Comparison of ENCODE assay signal across 1 cellular context in genomic region chr6:13711726-13712484, GRCh38.
TF ChIP-seq lines count a peak whose summit lies in the region.

RANBP9 (minus strand) TSS chr6:13711835; CDS start chr6:13711505, 330 bp downstream.

TF ChIP-seq in HEK293, 187 proteins besides CTCF, POLR2A, EP300 and RAD21 (continued from another document and continues in another):
- TF ChIP-seq, protein P1, sequence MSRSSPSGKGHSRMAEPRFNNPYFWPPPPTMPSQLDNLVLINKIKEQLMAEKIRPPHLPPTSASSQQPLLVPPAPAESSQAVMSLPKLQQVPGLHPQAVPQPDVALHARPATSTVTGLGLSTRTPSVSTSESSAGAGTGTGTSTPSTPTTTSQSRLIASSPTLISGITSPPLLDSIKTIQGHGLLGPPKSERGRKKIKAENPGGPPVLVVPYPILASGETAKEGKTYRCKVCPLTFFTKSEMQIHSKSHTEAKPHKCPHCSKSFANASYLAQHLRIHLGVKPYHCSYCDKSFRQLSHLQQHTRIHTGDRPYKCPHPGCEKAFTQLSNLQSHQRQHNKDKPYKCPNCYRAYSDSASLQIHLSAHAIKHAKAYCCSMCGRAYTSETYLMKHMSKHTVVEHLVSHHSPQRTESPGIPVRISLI (tag by site-specific recombination; IDR thresholded peaks at IDR 0.05) = 0 out of 2 replicates have a peak, but pooled peaks have one; percentile 41
- no peak for TF ChIP-seq ZNF701 (tag by site-specific recombination; IDR thresholded peaks at IDR 0.05)
- TF ChIP-seq SP2 (tag by site-specific recombination; IDR thresholded peaks at IDR 0.05) = peak; percentile 67
- no peak for TF ChIP-seq RBAK (tag by site-specific recombination; IDR thresholded peaks at IDR 0.05)
- peak; percentile 46 for TF ChIP-seq MZF1 (tag by site-specific recombination; IDR thresholded peaks at IDR 0.05; ENCODE audit: borderline replicate concordance)
- TF ChIP-seq ZFP3 (tag by site-specific recombination; IDR thresholded peaks at IDR 0.05; ENCODE audit: low read depth) = no peak
- TF ChIP-seq ZNF660 (tag by site-specific recombination; IDR thresholded peaks at IDR 0.05) = peak; percentile 92
- peak; percentile 93 for TF ChIP-seq ZIC2 (tag by site-specific recombination; IDR thresholded peaks at IDR 0.05)
- TF ChIP-seq ZNF670 (tag by site-specific recombination; IDR thresholded peaks at IDR 0.05; ENCODE audit: low read depth) = no peak
- no peak for TF ChIP-seq ZNF37A (tag by site-specific recombination; IDR thresholded peaks at IDR 0.05)
- TF ChIP-seq KLF1 (tag by site-specific recombination; IDR thresholded peaks at IDR 0.05) = peak; percentile 29; the same call in 1 of the 2 replicates
- no peak for TF ChIP-seq ZNF654 (tag by site-specific recombination; IDR thresholded peaks at IDR 0.05; ENCODE audit: low read depth)
- TF ChIP-seq ZNF623 (tag by site-specific recombination; IDR thresholded peaks at IDR 0.05) = no peak
- TF ChIP-seq ZNF239 (tag by site-specific recombination; IDR thresholded peaks at IDR 0.05) = no peak
- no peak for TF ChIP-seq ZNF248 (tag by site-specific recombination; IDR thresholded peaks at IDR 0.05)
- TF ChIP-seq ZXDB (tag by site-specific recombination; IDR thresholded peaks at IDR 0.05) = peak; percentile 78
- TF ChIP-seq ZNF311 (tag by site-specific recombination; IDR thresholded peaks at IDR 0.05; ENCODE audit: borderline replicate concordance) = no peak
- TF ChIP-seq ZNF223 (tag by site-specific recombination; IDR thresholded peaks at IDR 0.05) = no peak
- TF ChIP-seq SALL2 (tag by site-specific recombination; IDR thresholded peaks at IDR 0.05; ENCODE audit: borderline replicate concordance) = no peak
- TF ChIP-seq ZNF76 (tag by site-specific recombination; IDR thresholded peaks at IDR 0.05; ENCODE audit: borderline replicate concordance, low read depth) = peak; percentile 66; the same call in 1 of the 2 replicates
- no peak for TF ChIP-seq ZNF558 (tag by site-specific recombination; IDR thresholded peaks at IDR 0.05)
- TF ChIP-seq ZNF302 (tag by site-specific recombination; IDR thresholded peaks at IDR 0.05; ENCODE audit: low read depth) = no peak
- peak; percentile 83 for TF ChIP-seq ZNF324 (tag by site-specific recombination; IDR thresholded peaks at IDR 0.05)
- TF ChIP-seq, protein P2, sequence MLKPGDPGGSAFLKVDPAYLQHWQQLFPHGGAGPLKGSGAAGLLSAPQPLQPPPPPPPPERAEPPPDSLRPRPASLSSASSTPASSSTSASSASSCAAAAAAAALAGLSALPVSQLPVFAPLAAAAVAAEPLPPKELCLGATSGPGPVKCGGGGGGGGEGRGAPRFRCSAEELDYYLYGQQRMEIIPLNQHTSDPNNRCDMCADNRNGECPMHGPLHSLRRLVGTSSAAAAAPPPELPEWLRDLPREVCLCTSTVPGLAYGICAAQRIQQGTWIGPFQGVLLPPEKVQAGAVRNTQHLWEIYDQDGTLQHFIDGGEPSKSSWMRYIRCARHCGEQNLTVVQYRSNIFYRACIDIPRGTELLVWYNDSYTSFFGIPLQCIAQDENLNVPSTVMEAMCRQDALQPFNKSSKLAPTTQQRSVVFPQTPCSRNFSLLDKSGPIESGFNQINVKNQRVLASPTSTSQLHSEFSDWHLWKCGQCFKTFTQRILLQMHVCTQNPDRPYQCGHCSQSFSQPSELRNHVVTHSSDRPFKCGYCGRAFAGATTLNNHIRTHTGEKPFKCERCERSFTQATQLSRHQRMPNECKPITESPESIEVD (tag by site-specific recombination; IDR thresholded peaks at IDR 0.05) = no peak
- TF ChIP-seq ZNF777 (tag by site-specific recombination; IDR thresholded peaks at IDR 0.05; ENCODE audit: borderline replicate concordance) = peak; percentile 98
- no peak for TF ChIP-seq ZNF621 (tag by site-specific recombination; IDR thresholded peaks at IDR 0.05)
- no peak for TF ChIP-seq ZNF433 (tag by site-specific recombination; IDR thresholded peaks at IDR 0.05; ENCODE audit: low read depth)
- TF ChIP-seq, protein P3, sequence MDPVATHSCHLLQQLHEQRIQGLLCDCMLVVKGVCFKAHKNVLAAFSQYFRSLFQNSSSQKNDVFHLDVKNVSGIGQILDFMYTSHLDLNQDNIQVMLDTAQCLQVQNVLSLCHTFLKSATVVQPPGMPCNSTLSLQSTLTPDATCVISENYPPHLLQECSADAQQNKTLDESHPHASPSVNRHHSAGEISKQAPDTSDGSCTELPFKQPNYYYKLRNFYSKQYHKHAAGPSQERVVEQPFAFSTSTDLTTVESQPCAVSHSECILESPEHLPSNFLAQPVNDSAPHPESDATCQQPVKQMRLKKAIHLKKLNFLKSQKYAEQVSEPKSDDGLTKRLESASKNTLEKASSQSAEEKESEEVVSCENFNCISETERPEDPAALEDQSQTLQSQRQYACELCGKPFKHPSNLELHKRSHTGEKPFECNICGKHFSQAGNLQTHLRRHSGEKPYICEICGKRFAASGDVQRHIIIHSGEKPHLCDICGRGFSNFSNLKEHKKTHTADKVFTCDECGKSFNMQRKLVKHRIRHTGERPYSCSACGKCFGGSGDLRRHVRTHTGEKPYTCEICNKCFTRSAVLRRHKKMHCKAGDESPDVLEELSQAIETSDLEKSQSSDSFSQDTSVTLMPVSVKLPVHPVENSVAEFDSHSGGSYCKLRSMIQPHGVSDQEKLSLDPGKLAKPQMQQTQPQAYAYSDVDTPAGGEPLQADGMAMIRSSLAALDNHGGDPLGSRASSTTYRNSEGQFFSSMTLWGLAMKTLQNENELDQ (tag by site-specific recombination; IDR thresholded peaks at IDR 0.05; ENCODE audit: low read depth) = no peak
- no peak for TF ChIP-seq ZNF426 (tag by site-specific recombination; IDR thresholded peaks at IDR 0.05)
- TF ChIP-seq, protein P4, sequence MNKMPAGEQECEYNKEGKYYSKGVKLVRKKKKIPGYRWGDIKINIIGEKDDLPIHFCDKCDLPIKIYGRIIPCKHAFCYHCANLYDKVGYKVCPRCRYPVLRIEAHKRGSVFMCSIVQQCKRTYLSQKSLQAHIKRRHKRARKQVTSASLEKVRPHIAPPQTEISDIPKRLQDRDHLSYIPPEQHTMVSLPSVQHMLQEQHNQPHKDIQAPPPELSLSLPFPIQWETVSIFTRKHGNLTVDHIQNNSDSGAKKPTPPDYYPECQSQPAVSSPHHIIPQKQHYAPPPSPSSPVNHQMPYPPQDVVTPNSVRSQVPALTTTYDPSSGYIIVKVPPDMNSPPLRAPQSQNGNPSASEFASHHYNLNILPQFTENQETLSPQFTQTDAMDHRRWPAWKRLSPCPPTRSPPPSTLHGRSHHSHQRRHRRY (tag by site-specific recombination; IDR thresholded peaks at IDR 0.05) = no peak
- TF ChIP-seq, protein P5, sequence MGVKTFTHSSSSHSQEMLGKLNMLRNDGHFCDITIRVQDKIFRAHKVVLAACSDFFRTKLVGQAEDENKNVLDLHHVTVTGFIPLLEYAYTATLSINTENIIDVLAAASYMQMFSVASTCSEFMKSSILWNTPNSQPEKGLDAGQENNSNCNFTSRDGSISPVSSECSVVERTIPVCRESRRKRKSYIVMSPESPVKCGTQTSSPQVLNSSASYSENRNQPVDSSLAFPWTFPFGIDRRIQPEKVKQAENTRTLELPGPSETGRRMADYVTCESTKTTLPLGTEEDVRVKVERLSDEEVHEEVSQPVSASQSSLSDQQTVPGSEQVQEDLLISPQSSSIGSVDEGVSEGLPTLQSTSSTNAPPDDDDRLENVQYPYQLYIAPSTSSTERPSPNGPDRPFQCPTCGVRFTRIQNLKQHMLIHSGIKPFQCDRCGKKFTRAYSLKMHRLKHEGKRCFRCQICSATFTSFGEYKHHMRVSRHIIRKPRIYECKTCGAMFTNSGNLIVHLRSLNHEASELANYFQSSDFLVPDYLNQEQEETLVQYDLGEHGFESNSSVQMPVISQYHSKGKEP (tag by site-specific recombination; IDR thresholded peaks at IDR 0.05) = no peak
- TF ChIP-seq TCF7L2 (IDR thresholded peaks at IDR 0.05; ENCODE audit: borderline replicate concordance, low read depth, low read length) = no peak
- TF ChIP-seq ZNF121 (tag by site-specific recombination; IDR thresholded peaks at IDR 0.05) = 0 out of 2 replicates have a peak, but pooled peaks have one; percentile 20
- TF ChIP-seq, protein P6, sequence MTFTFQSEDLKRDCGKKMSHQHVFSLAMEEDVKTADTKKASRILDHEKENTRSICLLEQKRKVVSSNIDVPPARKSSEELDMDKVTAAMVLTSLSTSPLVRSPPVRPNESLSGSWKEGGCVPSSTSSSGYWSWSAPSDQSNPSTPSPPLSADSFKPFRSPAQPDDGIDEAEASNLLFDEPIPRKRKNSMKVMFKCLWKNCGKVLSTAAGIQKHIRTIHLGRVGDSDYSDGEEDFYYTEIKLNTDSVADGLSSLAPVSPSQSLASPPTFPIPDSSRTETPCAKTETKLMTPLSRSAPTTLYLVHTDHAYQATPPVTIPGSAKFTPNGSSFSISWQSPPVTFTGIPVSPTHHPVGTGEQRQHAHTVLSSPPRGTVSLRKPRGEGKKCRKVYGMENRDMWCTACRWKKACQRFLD (tag by site-specific recombination; IDR thresholded peaks at IDR 0.05) = no peak
- no peak for TF ChIP-seq ZNF140 (tag by site-specific recombination; IDR thresholded peaks at IDR 0.05)
- TF ChIP-seq, protein P7, sequence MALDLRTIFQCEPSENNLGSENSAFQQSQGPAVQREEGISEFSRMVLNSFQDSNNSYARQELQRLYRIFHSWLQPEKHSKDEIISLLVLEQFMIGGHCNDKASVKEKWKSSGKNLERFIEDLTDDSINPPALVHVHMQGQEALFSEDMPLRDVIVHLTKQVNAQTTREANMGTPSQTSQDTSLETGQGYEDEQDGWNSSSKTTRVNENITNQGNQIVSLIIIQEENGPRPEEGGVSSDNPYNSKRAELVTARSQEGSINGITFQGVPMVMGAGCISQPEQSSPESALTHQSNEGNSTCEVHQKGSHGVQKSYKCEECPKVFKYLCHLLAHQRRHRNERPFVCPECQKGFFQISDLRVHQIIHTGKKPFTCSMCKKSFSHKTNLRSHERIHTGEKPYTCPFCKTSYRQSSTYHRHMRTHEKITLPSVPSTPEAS (tag by site-specific recombination; IDR thresholded peaks at IDR 0.05) = no peak
- no peak for TF ChIP-seq REST (tag by site-specific recombination; IDR thresholded peaks at IDR 0.05)
- no peak for TF ChIP-seq GFI1B (tag by site-specific recombination; IDR thresholded peaks at IDR 0.05)
- peak; percentile 19; the same call in 1 of the 2 replicates for TF ChIP-seq INSM2 (tag by site-specific recombination; IDR thresholded peaks at IDR 0.05)
- TF ChIP-seq ZNF221 (tag by site-specific recombination; IDR thresholded peaks at IDR 0.05; ENCODE audit: borderline replicate concordance) = no peak
- TF ChIP-seq ZBTB21 (tag by site-specific recombination; IDR thresholded peaks at IDR 0.05) = no peak
- no peak for TF ChIP-seq ZNF747 (tag by site-specific recombination; IDR thresholded peaks at IDR 0.05)
- no peak for TF ChIP-seq ZNF354C (tag by site-specific recombination; IDR thresholded peaks at IDR 0.05; ENCODE audit: borderline replicate concordance, low read depth)
- no peak for TF ChIP-seq ZNF585B (tag by site-specific recombination; IDR thresholded peaks at IDR 0.05)
- TF ChIP-seq, protein P8, sequence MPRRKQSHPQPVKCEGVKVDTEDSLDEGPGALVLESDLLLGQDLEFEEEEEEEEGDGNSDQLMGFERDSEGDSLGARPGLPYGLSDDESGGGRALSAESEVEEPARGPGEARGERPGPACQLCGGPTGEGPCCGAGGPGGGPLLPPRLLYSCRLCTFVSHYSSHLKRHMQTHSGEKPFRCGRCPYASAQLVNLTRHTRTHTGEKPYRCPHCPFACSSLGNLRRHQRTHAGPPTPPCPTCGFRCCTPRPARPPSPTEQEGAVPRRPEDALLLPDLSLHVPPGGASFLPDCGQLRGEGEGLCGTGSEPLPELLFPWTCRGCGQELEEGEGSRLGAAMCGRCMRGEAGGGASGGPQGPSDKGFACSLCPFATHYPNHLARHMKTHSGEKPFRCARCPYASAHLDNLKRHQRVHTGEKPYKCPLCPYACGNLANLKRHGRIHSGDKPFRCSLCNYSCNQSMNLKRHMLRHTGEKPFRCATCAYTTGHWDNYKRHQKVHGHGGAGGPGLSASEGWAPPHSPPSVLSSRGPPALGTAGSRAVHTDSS (tag by site-specific recombination; IDR thresholded peaks at IDR 0.05) = no peak
- peak; percentile 75 for TF ChIP-seq SP7 (tag by site-specific recombination; IDR thresholded peaks at IDR 0.05)
- no peak for TF ChIP-seq ZNF184 (tag by site-specific recombination; IDR thresholded peaks at IDR 0.05)
- no peak for TF ChIP-seq ZNF16 (tag by site-specific recombination; IDR thresholded peaks at IDR 0.05; ENCODE audit: low read depth)
